ENCODE assay signal across 1 cellular context in the genomic region with DNA sequence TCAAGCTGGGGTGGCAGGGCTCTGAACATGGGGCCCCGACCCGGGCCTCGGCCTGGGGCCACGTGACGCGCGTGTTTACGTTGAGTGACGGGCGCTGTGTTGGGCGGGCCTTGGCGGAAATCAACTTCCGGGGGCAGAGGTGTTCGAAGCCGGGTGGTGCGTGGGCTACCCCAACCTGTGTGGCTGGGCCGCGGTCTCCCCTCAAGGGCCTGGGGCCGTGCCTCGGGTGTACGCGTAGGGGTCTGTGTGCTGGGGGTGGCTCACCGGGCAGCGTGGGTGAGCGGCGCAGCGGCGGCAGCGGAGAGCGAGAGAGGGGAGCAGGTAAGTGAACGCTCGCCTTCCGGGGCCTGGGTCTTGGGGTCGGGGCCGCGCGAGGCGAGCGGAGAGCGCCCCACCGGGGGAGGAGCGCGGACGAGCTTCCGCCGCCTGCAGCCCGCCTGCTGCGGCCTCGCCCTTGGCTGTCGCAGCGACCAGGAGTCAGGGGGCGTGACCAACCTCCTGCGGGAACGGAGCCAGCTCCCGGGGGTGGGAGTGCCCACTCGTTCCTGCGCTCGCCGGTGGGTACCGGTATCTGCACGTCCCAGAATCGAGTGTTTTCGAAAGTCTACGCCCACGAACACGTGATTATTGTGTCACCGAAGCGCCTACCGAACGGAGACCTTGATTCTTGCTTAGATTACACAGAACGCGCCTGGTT.
TF ChIP-seq lines count a peak whose summit lies in the region.

A gene with protein sequence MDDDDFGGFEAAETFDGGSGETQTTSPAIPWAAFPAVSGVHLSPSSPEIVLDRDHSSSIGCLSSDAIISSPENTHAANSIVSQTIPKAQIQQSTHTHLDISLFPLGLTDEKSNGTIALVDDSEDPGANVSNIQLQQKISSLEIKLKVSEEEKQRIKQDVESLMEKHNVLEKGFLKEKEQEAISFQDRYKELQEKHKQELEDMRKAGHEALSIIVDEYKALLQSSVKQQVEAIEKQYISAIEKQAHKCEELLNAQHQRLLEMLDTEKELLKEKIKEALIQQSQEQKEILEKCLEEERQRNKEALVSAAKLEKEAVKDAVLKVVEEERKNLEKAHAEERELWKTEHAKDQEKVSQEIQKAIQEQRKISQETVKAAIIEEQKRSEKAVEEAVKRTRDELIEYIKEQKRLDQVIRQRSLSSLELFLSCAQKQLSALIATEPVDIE (plus strand): TSS at position 136 of the 697 bp plus-strand sequence. CDS start 66,760 bp downstream, outside the sequence.

TF ChIP-seq in K562, 482 proteins besides CTCF, POLR2A, EP300 and RAD21 (continued from another document and continues in another):
- TF ChIP-seq, protein P1, sequence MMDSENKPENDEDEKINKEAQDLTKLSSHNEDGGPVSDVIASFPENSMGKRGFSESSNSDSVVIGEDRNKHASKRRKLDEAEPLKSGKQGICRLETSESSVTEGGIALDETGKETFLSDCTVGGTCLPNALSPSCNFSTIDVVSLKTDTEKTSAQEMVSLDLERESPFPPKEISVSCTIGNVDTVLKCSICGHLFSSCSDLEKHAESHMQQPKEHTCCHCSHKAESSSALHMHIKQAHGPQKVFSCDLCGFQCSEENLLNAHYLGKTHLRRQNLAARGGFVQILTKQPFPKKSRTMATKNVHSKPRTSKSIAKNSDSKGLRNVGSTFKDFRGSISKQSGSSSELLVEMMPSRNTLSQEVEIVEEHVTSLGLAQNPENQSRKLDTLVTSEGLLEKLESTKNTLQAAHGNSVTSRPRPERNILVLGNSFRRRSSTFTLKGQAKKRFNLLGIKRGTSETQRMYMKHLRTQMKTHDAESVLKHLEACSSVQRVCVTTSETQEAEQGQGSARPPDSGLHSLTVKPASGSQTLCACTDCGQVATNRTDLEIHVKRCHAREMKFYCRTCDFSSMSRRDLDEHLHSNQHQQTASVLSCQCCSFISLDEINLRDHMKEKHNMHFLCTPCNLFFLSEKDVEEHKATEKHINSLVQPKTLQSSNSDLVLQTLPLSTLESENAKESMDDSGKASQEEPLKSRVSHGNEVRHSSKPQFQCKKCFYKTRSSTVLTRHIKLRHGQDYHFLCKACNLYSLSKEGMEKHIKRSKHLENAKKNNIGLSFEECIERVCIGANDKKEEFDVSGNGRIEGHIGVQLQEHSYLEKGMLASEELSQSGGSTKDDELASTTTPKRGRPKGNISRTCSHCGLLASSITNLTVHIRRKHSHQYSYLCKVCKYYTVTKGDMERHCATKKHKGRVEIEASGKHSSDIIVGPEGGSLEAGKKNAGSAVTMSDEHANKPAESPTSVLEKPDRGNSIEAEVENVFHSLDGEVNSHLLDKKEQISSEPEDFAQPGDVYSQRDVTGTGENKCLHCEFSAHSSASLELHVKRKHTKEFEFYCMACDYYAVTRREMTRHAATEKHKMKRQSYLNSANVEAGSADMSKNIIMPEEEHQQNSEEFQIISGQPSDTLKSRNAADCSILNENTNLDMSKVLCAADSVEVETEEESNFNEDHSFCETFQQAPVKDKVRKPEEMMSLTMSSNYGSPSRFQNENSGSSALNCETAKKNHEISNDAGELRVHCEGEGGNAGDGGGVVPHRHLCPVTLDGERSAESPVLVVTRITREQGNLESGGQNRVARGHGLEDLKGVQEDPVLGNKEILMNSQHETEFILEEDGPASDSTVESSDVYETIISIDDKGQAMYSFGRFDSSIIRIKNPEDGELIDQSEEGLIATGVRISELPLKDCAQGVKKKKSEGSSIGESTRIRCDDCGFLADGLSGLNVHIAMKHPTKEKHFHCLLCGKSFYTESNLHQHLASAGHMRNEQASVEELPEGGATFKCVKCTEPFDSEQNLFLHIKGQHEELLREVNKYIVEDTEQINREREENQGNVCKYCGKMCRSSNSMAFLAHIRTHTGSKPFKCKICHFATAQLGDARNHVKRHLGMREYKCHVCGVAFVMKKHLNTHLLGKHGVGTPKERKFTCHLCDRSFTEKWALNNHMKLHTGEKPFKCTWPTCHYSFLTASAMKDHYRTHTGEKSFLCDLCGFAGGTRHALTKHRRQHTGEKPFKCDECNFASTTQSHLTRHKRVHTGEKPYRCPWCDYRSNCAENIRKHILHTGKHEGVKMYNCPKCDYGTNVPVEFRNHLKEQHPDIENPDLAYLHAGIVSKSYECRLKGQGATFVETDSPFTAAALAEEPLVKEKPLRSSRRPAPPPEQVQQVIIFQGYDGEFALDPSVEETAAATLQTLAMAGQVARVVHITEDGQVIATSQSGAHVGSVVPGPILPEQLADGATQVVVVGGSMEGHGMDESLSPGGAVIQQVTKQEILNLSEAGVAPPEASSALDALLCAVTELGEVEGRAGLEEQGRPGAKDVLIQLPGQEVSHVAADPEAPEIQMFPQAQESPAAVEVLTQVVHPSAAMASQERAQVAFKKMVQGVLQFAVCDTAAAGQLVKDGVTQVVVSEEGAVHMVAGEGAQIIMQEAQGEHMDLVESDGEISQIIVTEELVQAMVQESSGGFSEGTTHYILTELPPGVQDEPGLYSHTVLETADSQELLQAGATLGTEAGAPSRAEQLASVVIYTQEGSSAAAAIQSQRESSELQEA (IDR thresholded peaks at IDR 0.05; ENCODE audit: low read depth) = no peak
- TF ChIP-seq HDAC6 (IDR thresholded peaks at IDR 0.05; ENCODE audit: low read depth, low read length) (no peak), RNF2 (IDR thresholded peaks at IDR 0.05) (peak; percentile 55), CREBBP (IDR thresholded peaks at IDR 0.05; ENCODE audit: low read depth, low read length) (no peak), ZNF77 (CRISPR knock-in tag; IDR thresholded peaks at IDR 0.05) (no peak), ZC3H11A (IDR thresholded peaks at IDR 0.05; ENCODE audit: low read depth, low read length) (no peak), RBM14 (IDR thresholded peaks at IDR 0.05; ENCODE audit: borderline replicate concordance, insufficient read depth, low read depth, low read length) (no peak), PRPF4 (IDR thresholded peaks at IDR 0.05; ENCODE audit: insufficient read depth, low read depth, low read length, poor library complexity, severe bottlenecking) (peak; percentile 55), ZNF324 (CRISPR knock-in tag; IDR thresholded peaks at IDR 0.05) (no peak), ZNF217 (CRISPR knock-in tag; IDR thresholded peaks at IDR 0.05) (no peak), TRIM28 (IDR thresholded peaks at IDR 0.05) (no peak), HOXB6 (CRISPR knock-in tag; IDR thresholded peaks at IDR 0.05; ENCODE audit: borderline replicate concordance) (no peak), GATAD2B (IDR thresholded peaks at IDR 0.05; ENCODE audit: borderline replicate concordance) (peak; percentile 96), ZNF830 (CRISPR knock-in tag; IDR thresholded peaks at IDR 0.05) (no peak), NFE2 (IDR thresholded peaks at IDR 0.05; ENCODE audit: low read depth) (no peak), ZKSCAN3 (CRISPR knock-in tag; IDR thresholded peaks at IDR 0.05) (no peak; the same call in 1 of the 2 replicates), MEF2D (tag; conservative IDR thresholded peaks at IDR 0.05; ENCODE audit: low read depth) (no peak), SRSF7 (optimal IDR thresholded peaks at IDR 0.05; ENCODE audit: low read depth, low read length) (no peak), MIER1 (IDR thresholded peaks at IDR 0.05; ENCODE audit: low read depth) (no peak), HIVEP1 (CRISPR knock-in tag; IDR thresholded peaks at IDR 0.05) (no peak), ZNF165 (CRISPR knock-in tag; IDR thresholded peaks at IDR 0.05; ENCODE audit: borderline replicate concordance) (peak; percentile 47; the same call in 1 of the 2 replicates), BRD9 (IDR thresholded peaks at IDR 0.05; ENCODE audit: low read depth, partially characterized antibody) (no peak), ATF7 (IDR thresholded peaks at IDR 0.05) (peak; percentile 69; the same call in 1 of the 2 replicates), ZNF184 (CRISPR knock-in tag; IDR thresholded peaks at IDR 0.05) (no peak), BRCA1 (IDR thresholded peaks at IDR 0.05) (no peak), BRCA1 (CRISPR knock-in tag; IDR thresholded peaks at IDR 0.05) (no peak)
- TF ChIP-seq, protein P2, sequence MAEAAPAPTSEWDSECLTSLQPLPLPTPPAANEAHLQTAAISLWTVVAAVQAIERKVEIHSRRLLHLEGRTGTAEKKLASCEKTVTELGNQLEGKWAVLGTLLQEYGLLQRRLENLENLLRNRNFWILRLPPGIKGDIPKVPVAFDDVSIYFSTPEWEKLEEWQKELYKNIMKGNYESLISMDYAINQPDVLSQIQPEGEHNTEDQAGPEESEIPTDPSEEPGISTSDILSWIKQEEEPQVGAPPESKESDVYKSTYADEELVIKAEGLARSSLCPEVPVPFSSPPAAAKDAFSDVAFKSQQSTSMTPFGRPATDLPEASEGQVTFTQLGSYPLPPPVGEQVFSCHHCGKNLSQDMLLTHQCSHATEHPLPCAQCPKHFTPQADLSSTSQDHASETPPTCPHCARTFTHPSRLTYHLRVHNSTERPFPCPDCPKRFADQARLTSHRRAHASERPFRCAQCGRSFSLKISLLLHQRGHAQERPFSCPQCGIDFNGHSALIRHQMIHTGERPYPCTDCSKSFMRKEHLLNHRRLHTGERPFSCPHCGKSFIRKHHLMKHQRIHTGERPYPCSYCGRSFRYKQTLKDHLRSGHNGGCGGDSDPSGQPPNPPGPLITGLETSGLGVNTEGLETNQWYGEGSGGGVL (CRISPR knock-in tag; IDR thresholded peaks at IDR 0.05) = no peak
- TF ChIP-seq, protein P3, sequence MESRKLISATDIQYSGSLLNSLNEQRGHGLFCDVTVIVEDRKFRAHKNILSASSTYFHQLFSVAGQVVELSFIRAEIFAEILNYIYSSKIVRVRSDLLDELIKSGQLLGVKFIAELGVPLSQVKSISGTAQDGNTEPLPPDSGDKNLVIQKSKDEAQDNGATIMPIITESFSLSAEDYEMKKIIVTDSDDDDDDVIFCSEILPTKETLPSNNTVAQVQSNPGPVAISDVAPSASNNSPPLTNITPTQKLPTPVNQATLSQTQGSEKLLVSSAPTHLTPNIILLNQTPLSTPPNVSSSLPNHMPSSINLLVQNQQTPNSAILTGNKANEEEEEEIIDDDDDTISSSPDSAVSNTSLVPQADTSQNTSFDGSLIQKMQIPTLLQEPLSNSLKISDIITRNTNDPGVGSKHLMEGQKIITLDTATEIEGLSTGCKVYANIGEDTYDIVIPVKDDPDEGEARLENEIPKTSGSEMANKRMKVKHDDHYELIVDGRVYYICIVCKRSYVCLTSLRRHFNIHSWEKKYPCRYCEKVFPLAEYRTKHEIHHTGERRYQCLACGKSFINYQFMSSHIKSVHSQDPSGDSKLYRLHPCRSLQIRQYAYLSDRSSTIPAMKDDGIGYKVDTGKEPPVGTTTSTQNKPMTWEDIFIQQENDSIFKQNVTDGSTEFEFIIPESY (CRISPR knock-in tag; IDR thresholded peaks at IDR 0.05) = 0 out of 2 replicates have a peak, but pooled peaks have one; percentile 8
- TF ChIP-seq, protein P4, sequence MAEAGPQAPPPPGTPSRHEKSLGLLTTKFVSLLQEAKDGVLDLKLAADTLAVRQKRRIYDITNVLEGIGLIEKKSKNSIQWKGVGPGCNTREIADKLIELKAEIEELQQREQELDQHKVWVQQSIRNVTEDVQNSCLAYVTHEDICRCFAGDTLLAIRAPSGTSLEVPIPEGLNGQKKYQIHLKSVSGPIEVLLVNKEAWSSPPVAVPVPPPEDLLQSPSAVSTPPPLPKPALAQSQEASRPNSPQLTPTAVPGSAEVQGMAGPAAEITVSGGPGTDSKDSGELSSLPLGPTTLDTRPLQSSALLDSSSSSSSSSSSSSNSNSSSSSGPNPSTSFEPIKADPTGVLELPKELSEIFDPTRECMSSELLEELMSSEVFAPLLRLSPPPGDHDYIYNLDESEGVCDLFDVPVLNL (CRISPR knock-in tag; IDR thresholded peaks at IDR 0.05; ENCODE audit: low read depth) = 0 out of 2 replicates have a peak, but pooled peaks have one; percentile 30
- TF ChIP-seq, protein P5, sequence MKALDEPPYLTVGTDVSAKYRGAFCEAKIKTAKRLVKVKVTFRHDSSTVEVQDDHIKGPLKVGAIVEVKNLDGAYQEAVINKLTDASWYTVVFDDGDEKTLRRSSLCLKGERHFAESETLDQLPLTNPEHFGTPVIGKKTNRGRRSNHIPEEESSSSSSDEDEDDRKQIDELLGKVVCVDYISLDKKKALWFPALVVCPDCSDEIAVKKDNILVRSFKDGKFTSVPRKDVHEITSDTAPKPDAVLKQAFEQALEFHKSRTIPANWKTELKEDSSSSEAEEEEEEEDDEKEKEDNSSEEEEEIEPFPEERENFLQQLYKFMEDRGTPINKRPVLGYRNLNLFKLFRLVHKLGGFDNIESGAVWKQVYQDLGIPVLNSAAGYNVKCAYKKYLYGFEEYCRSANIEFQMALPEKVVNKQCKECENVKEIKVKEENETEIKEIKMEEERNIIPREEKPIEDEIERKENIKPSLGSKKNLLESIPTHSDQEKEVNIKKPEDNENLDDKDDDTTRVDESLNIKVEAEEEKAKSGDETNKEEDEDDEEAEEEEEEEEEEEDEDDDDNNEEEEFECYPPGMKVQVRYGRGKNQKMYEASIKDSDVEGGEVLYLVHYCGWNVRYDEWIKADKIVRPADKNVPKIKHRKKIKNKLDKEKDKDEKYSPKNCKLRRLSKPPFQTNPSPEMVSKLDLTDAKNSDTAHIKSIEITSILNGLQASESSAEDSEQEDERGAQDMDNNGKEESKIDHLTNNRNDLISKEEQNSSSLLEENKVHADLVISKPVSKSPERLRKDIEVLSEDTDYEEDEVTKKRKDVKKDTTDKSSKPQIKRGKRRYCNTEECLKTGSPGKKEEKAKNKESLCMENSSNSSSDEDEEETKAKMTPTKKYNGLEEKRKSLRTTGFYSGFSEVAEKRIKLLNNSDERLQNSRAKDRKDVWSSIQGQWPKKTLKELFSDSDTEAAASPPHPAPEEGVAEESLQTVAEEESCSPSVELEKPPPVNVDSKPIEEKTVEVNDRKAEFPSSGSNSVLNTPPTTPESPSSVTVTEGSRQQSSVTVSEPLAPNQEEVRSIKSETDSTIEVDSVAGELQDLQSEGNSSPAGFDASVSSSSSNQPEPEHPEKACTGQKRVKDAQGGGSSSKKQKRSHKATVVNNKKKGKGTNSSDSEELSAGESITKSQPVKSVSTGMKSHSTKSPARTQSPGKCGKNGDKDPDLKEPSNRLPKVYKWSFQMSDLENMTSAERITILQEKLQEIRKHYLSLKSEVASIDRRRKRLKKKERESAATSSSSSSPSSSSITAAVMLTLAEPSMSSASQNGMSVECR (CRISPR knock-in tag; IDR thresholded peaks at IDR 0.05) = peak; percentile 77
- TF ChIP-seq, protein P6, sequence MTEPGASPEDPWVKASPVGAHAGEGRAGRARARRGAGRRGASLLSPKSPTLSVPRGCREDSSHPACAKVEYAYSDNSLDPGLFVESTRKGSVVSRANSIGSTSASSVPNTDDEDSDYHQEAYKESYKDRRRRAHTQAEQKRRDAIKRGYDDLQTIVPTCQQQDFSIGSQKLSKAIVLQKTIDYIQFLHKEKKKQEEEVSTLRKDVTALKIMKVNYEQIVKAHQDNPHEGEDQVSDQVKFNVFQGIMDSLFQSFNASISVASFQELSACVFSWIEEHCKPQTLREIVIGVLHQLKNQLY (CRISPR knock-in tag; conservative IDR thresholded peaks at IDR 0.05) = no peak
